ENCODE assay signal across 2 cellular contexts in genomic region chr9:137778336-137778735, GRCh38.
TF ChIP-seq lines count a peak whose summit lies in the region.

No MANE protein-coding gene starts in this region.

TF ChIP-seq in WTC11, 78 proteins besides CTCF, POLR2A, EP300 and RAD21 (continued from another document):
- TF ChIP-seq ATF3 (CRISPR knock-in tag; conservative IDR thresholded peaks at IDR 0.05), result no peak
- no peak for TF ChIP-seq ZMAT4 (CRISPR knock-in tag; IDR thresholded peaks at IDR 0.05)
- TF ChIP-seq ZNF512 (CRISPR knock-in tag; IDR thresholded peaks at IDR 0.05; ENCODE audit: borderline replicate concordance), result no peak
- TF ChIP-seq TEAD4 (CRISPR knock-in tag; IDR thresholded peaks at IDR 0.05), result no peak
- TF ChIP-seq ESRRA (CRISPR knock-in tag; IDR thresholded peaks at IDR 0.05; ENCODE audit: borderline replicate concordance), result no peak
- TF ChIP-seq ZSCAN18 (CRISPR knock-in tag; IDR thresholded peaks at IDR 0.05), result no peak
- TF ChIP-seq ZBTB21 (CRISPR knock-in tag; IDR thresholded peaks at IDR 0.05; ENCODE audit: borderline replicate concordance), result no peak
- TF ChIP-seq EMX1 (CRISPR knock-in tag; IDR thresholded peaks at IDR 0.05), result no peak
- no peak for TF ChIP-seq ZNF121 (CRISPR knock-in tag; IDR thresholded peaks at IDR 0.05)
- no peak for TF ChIP-seq HMGA2 (CRISPR knock-in tag; IDR thresholded peaks at IDR 0.05)
- TF ChIP-seq NR1H2 (CRISPR knock-in tag; IDR thresholded peaks at IDR 0.05), result no peak
- no peak for TF ChIP-seq TEAD1 (CRISPR knock-in tag; IDR thresholded peaks at IDR 0.05)
- TF ChIP-seq, protein P1, sequence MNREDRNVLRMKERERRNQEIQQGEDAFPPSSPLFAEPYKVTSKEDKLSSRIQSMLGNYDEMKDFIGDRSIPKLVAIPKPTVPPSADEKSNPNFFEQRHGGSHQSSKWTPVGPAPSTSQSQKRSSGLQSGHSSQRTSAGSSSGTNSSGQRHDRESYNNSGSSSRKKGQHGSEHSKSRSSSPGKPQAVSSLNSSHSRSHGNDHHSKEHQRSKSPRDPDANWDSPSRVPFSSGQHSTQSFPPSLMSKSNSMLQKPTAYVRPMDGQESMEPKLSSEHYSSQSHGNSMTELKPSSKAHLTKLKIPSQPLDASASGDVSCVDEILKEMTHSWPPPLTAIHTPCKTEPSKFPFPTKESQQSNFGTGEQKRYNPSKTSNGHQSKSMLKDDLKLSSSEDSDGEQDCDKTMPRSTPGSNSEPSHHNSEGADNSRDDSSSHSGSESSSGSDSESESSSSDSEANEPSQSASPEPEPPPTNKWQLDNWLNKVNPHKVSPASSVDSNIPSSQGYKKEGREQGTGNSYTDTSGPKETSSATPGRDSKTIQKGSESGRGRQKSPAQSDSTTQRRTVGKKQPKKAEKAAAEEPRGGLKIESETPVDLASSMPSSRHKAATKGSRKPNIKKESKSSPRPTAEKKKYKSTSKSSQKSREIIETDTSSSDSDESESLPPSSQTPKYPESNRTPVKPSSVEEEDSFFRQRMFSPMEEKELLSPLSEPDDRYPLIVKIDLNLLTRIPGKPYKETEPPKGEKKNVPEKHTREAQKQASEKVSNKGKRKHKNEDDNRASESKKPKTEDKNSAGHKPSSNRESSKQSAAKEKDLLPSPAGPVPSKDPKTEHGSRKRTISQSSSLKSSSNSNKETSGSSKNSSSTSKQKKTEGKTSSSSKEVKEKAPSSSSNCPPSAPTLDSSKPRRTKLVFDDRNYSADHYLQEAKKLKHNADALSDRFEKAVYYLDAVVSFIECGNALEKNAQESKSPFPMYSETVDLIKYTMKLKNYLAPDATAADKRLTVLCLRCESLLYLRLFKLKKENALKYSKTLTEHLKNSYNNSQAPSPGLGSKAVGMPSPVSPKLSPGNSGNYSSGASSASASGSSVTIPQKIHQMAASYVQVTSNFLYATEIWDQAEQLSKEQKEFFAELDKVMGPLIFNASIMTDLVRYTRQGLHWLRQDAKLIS (CRISPR knock-in tag; IDR thresholded peaks at IDR 0.05; ENCODE audit: borderline replicate concordance), result no peak
- TF ChIP-seq TCF7 (CRISPR knock-in tag; IDR thresholded peaks at IDR 0.05; ENCODE audit: low read depth), result no peak
- no peak for TF ChIP-seq SOX15 (CRISPR knock-in tag; IDR thresholded peaks at IDR 0.05)
- no peak for TF ChIP-seq CDX4 (CRISPR knock-in tag; IDR thresholded peaks at IDR 0.05; ENCODE audit: borderline replicate concordance)

TF ChIP-seq in HepG2, 621 proteins besides CTCF, POLR2A, EP300 and RAD21 (continued from another document):
- no peak for TF ChIP-seq E2F1 (CRISPR knock-in tag; IDR thresholded peaks at IDR 0.05)
- no peak for TF ChIP-seq FOSL1 (CRISPR knock-in tag; IDR thresholded peaks at IDR 0.05; ENCODE audit: borderline replicate concordance)
- no peak for TF ChIP-seq ZNF772 (CRISPR knock-in tag; IDR thresholded peaks at IDR 0.05)
TF ChIP-seq in HepG2: peak in this region for 0.
